In genomic region chr1:959730-960039, GRCh38 we compare ENCODE assay signal across 1 cellular context.
A peak's percentile ranks its signal among the peaks of the same experiment; 100 is the strongest.
TF ChIP-seq lines count a peak whose summit lies in the region.

No MANE protein-coding gene starts in this region.

TF ChIP-seq in K562, 482 proteins besides CTCF, POLR2A, EP300 and RAD21 (continues in another document):
- TF ChIP-seq CXXC5 (CRISPR knock-in tag; IDR thresholded peaks at IDR 0.05) = no peak
- no peak for TF ChIP-seq SLC30A9 (CRISPR knock-in tag; IDR thresholded peaks at IDR 0.05)
- TF ChIP-seq EZH2 (IDR thresholded peaks at IDR 0.05; ENCODE audit: borderline replicate concordance, low read depth, low read length) = no peak
- TF ChIP-seq DLX4 (CRISPR knock-in tag; IDR thresholded peaks at IDR 0.05) = no peak
- no peak for TF ChIP-seq TCF7L2 (IDR thresholded peaks at IDR 0.05; ENCODE audit: low read depth, low read length)
- TF ChIP-seq ZNF143 (CRISPR knock-in tag; IDR thresholded peaks at IDR 0.05) = no peak
- TF ChIP-seq ZBTB12 (CRISPR knock-in tag; IDR thresholded peaks at IDR 0.05) = no peak
- TF ChIP-seq CUX1 (CRISPR knock-in tag; IDR thresholded peaks at IDR 0.05) = no peak
- no peak for TF ChIP-seq SRSF1 (IDR thresholded peaks at IDR 0.05; ENCODE audit: low read depth, low read length)
- TF ChIP-seq E4F1 (CRISPR knock-in tag; IDR thresholded peaks at IDR 0.05; ENCODE audit: borderline replicate concordance) = no peak
- TF ChIP-seq CAMTA2 (CRISPR knock-in tag; conservative IDR thresholded peaks at IDR 0.05) = 0 out of 2 replicates have a peak, but pooled peaks have one; percentile 18
- TF ChIP-seq KDM1A (IDR thresholded peaks at IDR 0.05) = no peak
- TF ChIP-seq ZBTB33 (CRISPR knock-in tag; IDR thresholded peaks at IDR 0.05) = peak; percentile 98
- no peak for TF ChIP-seq GATAD2A (IDR thresholded peaks at IDR 0.05)
- TF ChIP-seq ZNF384 (IDR thresholded peaks at IDR 0.05; ENCODE audit: low read depth, low read length) = no peak
- TF ChIP-seq ILK (tag; IDR thresholded peaks at IDR 0.05; ENCODE audit: borderline replicate concordance, low read depth) = no peak
- TF ChIP-seq ZNF518B (CRISPR knock-in tag; IDR thresholded peaks at IDR 0.05) = no peak
- TF ChIP-seq STAG1 (CRISPR knock-in tag; IDR thresholded peaks at IDR 0.05; ENCODE audit: borderline replicate concordance) = no peak
- no peak for TF ChIP-seq ZNF655 (CRISPR knock-in tag; IDR thresholded peaks at IDR 0.05)
- TF ChIP-seq ZNF224 (CRISPR knock-in tag; IDR thresholded peaks at IDR 0.05) = no peak
- no peak for TF ChIP-seq ETV5 (CRISPR knock-in tag; IDR thresholded peaks at IDR 0.05; ENCODE audit: low read depth)
- TF ChIP-seq ZNF551 (CRISPR knock-in tag; IDR thresholded peaks at IDR 0.05) = no peak
- TF ChIP-seq CHAMP1 (IDR thresholded peaks at IDR 0.05) = no peak
- no peak for TF ChIP-seq MLX (CRISPR knock-in tag; conservative IDR thresholded peaks at IDR 0.05)
- TF ChIP-seq ZNF121 (CRISPR knock-in tag; conservative IDR thresholded peaks at IDR 0.05) = peak; percentile 29; the same call in 1 of the 2 replicates
- TF ChIP-seq ELK3 (CRISPR knock-in tag; IDR thresholded peaks at IDR 0.05) = no peak
- no peak for TF ChIP-seq KAT8 (IDR thresholded peaks at IDR 0.05; ENCODE audit: low read depth)
- no peak for TF ChIP-seq ZNF639 (CRISPR knock-in tag; conservative IDR thresholded peaks at IDR 0.05 in 1 of 2, IDR thresholded peaks at IDR 0.05 in 1 of 2)
